Comparison of ENCODE assay signal across 12 cellular contexts in the genomic region with DNA sequence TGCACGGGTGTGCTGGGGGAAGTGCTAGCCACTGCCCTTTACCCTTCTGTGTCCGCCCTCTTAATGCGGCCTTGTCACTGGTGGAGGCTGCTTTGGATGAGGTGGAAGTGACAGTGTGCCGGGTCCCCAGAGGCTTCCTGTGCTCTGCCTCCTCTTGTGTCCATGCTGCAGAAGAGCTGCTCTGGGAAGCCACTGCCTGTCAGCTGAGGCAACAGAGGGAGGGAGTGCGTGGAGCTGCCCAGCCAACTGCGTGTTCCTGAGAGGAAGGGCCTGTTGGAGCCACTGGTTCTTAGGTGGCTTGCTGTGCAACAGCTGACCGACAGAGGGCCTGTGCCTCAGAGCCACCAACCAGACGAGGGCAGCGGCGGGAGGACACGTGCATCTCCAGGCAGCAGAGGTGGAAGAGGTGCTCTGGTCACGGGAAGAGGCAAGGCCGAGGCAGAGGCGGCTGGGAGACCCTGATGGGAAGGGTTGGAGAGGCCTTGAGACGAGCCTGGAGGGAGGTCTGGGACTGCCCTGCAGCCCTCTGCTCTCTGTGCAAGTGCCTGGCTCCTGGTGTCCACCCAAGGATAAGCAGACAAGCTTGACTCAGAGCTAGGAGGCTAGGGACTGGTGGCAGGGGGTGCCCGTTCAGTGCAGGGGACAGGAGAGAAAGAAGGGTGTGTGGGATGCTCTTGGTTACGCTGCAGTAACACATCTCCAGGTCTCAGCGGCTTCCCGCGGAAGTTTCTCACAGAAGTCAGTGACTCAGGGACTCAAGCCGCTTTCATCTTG. TPM values are rescaled to one million over a fixed set of nuclear protein-coding genes. Genes with fewer than 3 reads are reported as not detected.
DNase-seq lines count a peak whose midpoint lies in the region; ATAC-seq and TF ChIP-seq lines count a peak whose summit lies in the region.
"Had no signal": no experiment of that assay in that cellular context is flagged by ENCODE, and none has a peak within 500 bp of the region (broad histone marks: within the 10 kb centered on the region; RNA-seq: fewer than 3 reads in every experiment).

No MANE protein-coding gene starts in this region.

- H3K4me3 Mint-ChIP-seq in Calu3 (ENCODE audit: low read depth, unreplicated experiment): no peak overlapping the region
- H3K4me3 Mint-ChIP-seq: memory B cell; T-helper 1 cell treated with Interleukin-12 subunit alpha and Interleukin-12 subunit beta and Interleukin-4 antibody, amounts not matched to agents 30 μg/mL and 1 μg/mL, for 36 hours had no signal

- CTCF ChIA-PET in Calu3 (lab: Charles Lee): interaction anchor here (0.8 kb wide), 1 partner anchor 95 kb away, joined by 5 read pairs; no protein-coding TSS in a partner anchor

- peaks cover 0 to 38% of the 10 kb centered on the region in 2 donors for H3K4me1 ChIP-seq in right atrium auricular region
- H3K4me1 ChIP-seq in psoas muscle: peaks cover 3% of the 10 kb centered on the region

- intact Hi-C loops in psoas muscle (cut with DNase I): no loop called here
- intact Hi-C loops in Calu3 (cut with micrococcal nuclease; ENCODE audit: unreplicated experiment): no loop called here

- no TSS peak for BruUV-seq in Calu3 (replicated peaks; lab: Mats Ljungman, UMichigan)

- 71 to 75% (median 73%) methylated on average over 21 of the region's 21 CpGs for WGBS in psoas muscle, 3 donors

- no peak for DNase-seq in HFF-Myc (ENCODE audit: extremely low read depth, low read depth)
- DNase-seq in astrocyte of the spinal cord (ENCODE audit: low read depth, low spot score): no peak
- peak; percentile 71 for DNase-seq in right atrium auricular region (ENCODE audit: low spot score)
- no peak for DNase-seq in psoas muscle
- DNase-seq in Calu3: no peak
- DNase-seq in effector CD8-positive, alpha-beta T cell (lab: John Stamatoyannopoulos, UW): no peak
- DNase-seq: GOT3, NCI-H2227 treated with DMSO at 0.1 percent for 48 hours had no signal

- ATAC-seq in psoas muscle (peak in 3 of 4 donors; percentile 17 to 51 (median 25)), GM18511 (IDR thresholded peaks at IDR 0.05; ENCODE audit: unreplicated experiment) (no peak), GM21723 (IDR thresholded peaks at IDR 0.05; ENCODE audit: unreplicated experiment) (no peak)

- H3K36me3 Mint-ChIP-seq in Calu3 (ENCODE audit: insufficient read depth, unreplicated experiment): no peaks in the 10 kb centered on the region

- H3K27ac Mint-ChIP-seq in Calu3 (ENCODE audit: unreplicated experiment): no peak overlapping the region
- H3K27ac Mint-ChIP-seq: memory B cell; T-helper 1 cell treated with Interleukin-12 subunit alpha and Interleukin-12 subunit beta and Interleukin-4 antibody, amounts not matched to agents 30 μg/mL and 1 μg/mL, for 36 hours had no signal

- TF ChIP-seq CTCF in HFF-Myc (IDR thresholded peaks at IDR 0.05; ENCODE audit: low read depth, low read length, missing control alignments) (peak; percentile 7), astrocyte of the spinal cord (IDR thresholded peaks at IDR 0.05; ENCODE audit: low read depth, low read length) (peak; percentile 21), right atrium auricular region (IDR thresholded peaks at IDR 0.05) (peak; percentile 13 to 78), psoas muscle (IDR thresholded peaks at IDR 0.05) (peak; percentile 47), Calu3 (IDR thresholded peaks at IDR 0.05; ENCODE audit: unreplicated experiment) (no peak)

- H3K27me3 ChIP-seq in right atrium auricular region (no peaks in the 10 kb centered on the region), psoas muscle (ENCODE audit: insufficient read depth in 3 of 3, low read length in 2 of 3) (no peaks in the 10 kb centered on the region)

- in situ Hi-C loops in astrocyte of the spinal cord (cut with HindIII; ENCODE audit: low sequenced_read_pairs): no loop called here

- no peaks in the 10 kb centered on the region for H3K27me3 Mint-ChIP-seq in Calu3 (ENCODE audit: unreplicated experiment)

- H3K9me3 ChIP-seq in right atrium auricular region (no peaks in the 10 kb centered on the region), psoas muscle (no peaks in the 10 kb centered on the region)

- H3K4me1 Mint-ChIP-seq in Calu3 (ENCODE audit: low read depth, unreplicated experiment): no peaks in the 10 kb centered on the region

- H3K27ac ChIP-seq in right atrium auricular region (peak overlapping the region; percentile 61 to 76), psoas muscle (no peak overlapping the region)

- no peaks in the 10 kb centered on the region for H3K9me3 Mint-ChIP-seq in Calu3 (ENCODE audit: low read depth, unreplicated experiment)
- H3K9me3 Mint-ChIP-seq: memory B cell; T-helper 1 cell treated with Interleukin-12 subunit alpha and Interleukin-12 subunit beta and Interleukin-4 antibody, amounts not matched to agents 30 μg/mL and 1 μg/mL, for 36 hours had no signal

- H3K36me3 ChIP-seq in right atrium auricular region: peaks cover 13% of the 10 kb centered on the region
- peaks cover 0 to 19% of the 10 kb centered on the region in 2 donors for H3K36me3 ChIP-seq in psoas muscle (ENCODE audit: insufficient read depth in 1 of 2, low read depth in 1 of 2)

- no peak overlapping the region for H3K4me3 ChIP-seq in HFF-Myc (replicated peaks; ENCODE audit: low read depth, low read length)
- H3K4me3 ChIP-seq in astrocyte of the spinal cord (ENCODE audit: low read depth, low read length): no peak overlapping the region
- no peak overlapping the region for H3K4me3 ChIP-seq in right atrium auricular region
- H3K4me3 ChIP-seq in psoas muscle: no peak overlapping the region

RNA-seq across cellular contexts. Expression of gene B9D1, which starts 25.4 kb away (rescaled TPM):
- total RNA-seq in right atrium auricular region: 10 to 100 TPM; 18.7 to 24.6 TPM
- 1 to 10 TPM; 4.7 to 8.7 (median 6.4) TPM for total RNA-seq in psoas muscle
- polyA plus RNA-seq in psoas muscle: 1 to 10 TPM; 7.0 to 9.2 (median 7.3) TPM
- total RNA-seq in Calu3 (2022): 14.1 and 15.6 TPM in 2 replicates

RNA-seq across cellular contexts. Expression of gene MAPK7, which starts 41.2 kb away (rescaled TPM):
- total RNA-seq in right atrium auricular region (10 to 100 TPM; 15.9 to 17.8 TPM), psoas muscle (1 to 10 TPM; 6.7 to 9.8 (median 7.6) TPM), Calu3 (2022) (15.0 and 19.3 TPM in 2 replicates)
- 10 to 100 TPM in 1 of 3 donors, 1 to 10 TPM in 2; 6.1 to 12.6 (median 6.9) TPM for polyA plus RNA-seq in psoas muscle

RNA-seq across cellular contexts. Expression of gene MFAP4, which starts 49.9 kb away (rescaled TPM):
- 100 to 1,000 TPM in 1 of 2 donors, 10 to 100 TPM in 1; 78.5 to 104 TPM for total RNA-seq in right atrium auricular region
- 10 to 100 TPM in 2 of 4 donors, 1 to 10 TPM in 2; 8.7 to 44.5 (median 15.1) TPM for total RNA-seq in psoas muscle
- polyA plus RNA-seq in psoas muscle: 1 to 10 TPM; 5.8 to 8.9 (median 6.7) TPM
- not detected in 2 replicates for total RNA-seq in Calu3 (2022)

Comparison
In these comparisons a context has a peak if more than half of its experiments do, and no peak if none do; other contexts are left out.
1. ATAC-seq: peak in psoas muscle (3 of 4); none in GM18511 (single experiment) and GM21723 (single experiment).